In the genomic region with DNA sequence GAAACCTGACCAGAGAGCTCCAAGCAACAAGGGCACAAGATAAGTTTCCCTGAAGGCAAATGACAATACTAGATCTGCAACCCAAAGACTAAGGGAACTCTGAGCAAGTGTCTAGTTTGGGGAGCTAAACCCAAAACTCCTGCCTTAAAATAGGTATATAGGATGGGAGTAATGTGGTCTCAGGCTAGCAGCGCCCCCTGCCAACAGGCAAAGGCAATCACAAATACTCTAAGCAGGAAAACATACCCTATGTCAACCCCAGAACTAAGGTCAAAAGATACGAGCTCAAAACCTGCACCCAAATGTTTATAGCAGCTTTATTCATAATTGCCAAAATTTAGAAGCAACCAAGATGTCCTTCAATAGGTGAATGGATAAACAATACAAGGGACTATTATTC, we compare ENCODE assay signal across 8 cellular contexts.
A peak's percentile ranks its signal among the peaks of the same experiment; 100 is the strongest.
DNase-seq lines count a peak whose midpoint lies in the region; ATAC-seq and TF ChIP-seq lines count a peak whose summit lies in the region.

No MANE protein-coding gene starts in this region.

- no peaks in the 10 kb centered on the region for H3K27me3 Mint-ChIP-seq in activated CD8-positive, alpha-beta T cell treated with anti-CD3 and anti-CD28 coated beads for 36 hours

- no peaks in the 10 kb centered on the region for H3K79me2 ChIP-seq in hepatocyte

- H3K9me3 ChIP-seq in hepatocyte (ENCODE audit: low read depth) (no peaks in the 10 kb centered on the region), thoracic aorta (no peaks in the 10 kb centered on the region)

- peak; percentile 60 for TF ChIP-seq CTCF in activated CD8-positive, alpha-beta T cell treated with anti-CD3 and anti-CD28 coated beads for 36 hours (IDR thresholded peaks at IDR 0.05)
- peak; percentile 45 for TF ChIP-seq CTCF in hepatocyte (IDR thresholded peaks at IDR 0.05; ENCODE audit: poor library complexity)
- TF ChIP-seq CTCF in thoracic aorta (IDR thresholded peaks at IDR 0.05) = peak; percentile 15

- H3K36me3 Mint-ChIP-seq in activated CD8-positive, alpha-beta T cell treated with anti-CD3 and anti-CD28 coated beads for 36 hours (ENCODE audit: low read depth) = peaks cover 2% of the 10 kb centered on the region

- no peaks in the 10 kb centered on the region for H3K4me1 Mint-ChIP-seq in activated CD8-positive, alpha-beta T cell treated with anti-CD3 and anti-CD28 coated beads for 36 hours (ENCODE audit: low read depth)

- intact Hi-C loops in activated CD8-positive, alpha-beta T cell treated with anti-CD3 and anti-CD28 coated beads for 36 hours (cut with micrococcal nuclease) = loop anchor here (10.0 kb wide), 1 partner anchor 499 kb away; no protein-coding TSS in a partner anchor

- no peak overlapping the region for H3K27ac Mint-ChIP-seq in activated CD8-positive, alpha-beta T cell treated with anti-CD3 and anti-CD28 coated beads for 36 hours

- no peak overlapping the region for H3K4me3 ChIP-seq in Jurkat, Clone E6-1 (ENCODE audit: low read length)
- H3K4me3 ChIP-seq in hepatocyte (no peak overlapping the region), thoracic aorta (no peak overlapping the region)

- H3K9me3 Mint-ChIP-seq in activated CD8-positive, alpha-beta T cell treated with anti-CD3 and anti-CD28 coated beads for 36 hours = no peaks in the 10 kb centered on the region

- H3K27ac ChIP-seq in hepatocyte (no peak overlapping the region), thoracic aorta (no peak overlapping the region)

- ATAC-seq in activated CD8-positive, alpha-beta T cell treated with anti-CD3 and anti-CD28 coated beads for 36 hours = no peak
- ATAC-seq in thoracic aorta (ENCODE audit: insufficient number of reproducible peaks, low FRiP score, low read depth) (no peak), HG02678 (IDR thresholded peaks at IDR 0.05; ENCODE audit: unreplicated experiment) (no peak), HG02571 (IDR thresholded peaks at IDR 0.05; ENCODE audit: unreplicated experiment) (no peak)

- no peaks in the 10 kb centered on the region for H3K27me3 ChIP-seq in hepatocyte
- H3K27me3 ChIP-seq in thoracic aorta (replicated peaks; ENCODE audit: insufficient read depth) = no peaks in the 10 kb centered on the region

- H3K36me3 ChIP-seq in hepatocyte (replicated peaks; ENCODE audit: insufficient read depth, low read depth) (no peaks in the 10 kb centered on the region), thoracic aorta (no peaks in the 10 kb centered on the region)

- no peak overlapping the region for H3K4me2 ChIP-seq in hepatocyte

- POLR2A ChIA-PET in activated CD8-positive, alpha-beta T cell treated with anti-CD3 and anti-CD28 coated beads for 36 hours (lab: Charles Lee) = no interaction called here

- peak; percentile 47 for DNase-seq in Daoy (ENCODE audit: low read depth)
- peak; percentile 16 for DNase-seq in Jurkat, Clone E6-1 (ENCODE audit: low read depth, low spot score)
- DNase-seq in activated CD8-positive, alpha-beta T cell treated with anti-CD3 and anti-CD28 coated beads for 36 hours = peak; percentile 33
- peak; percentile 21 for DNase-seq in hepatocyte (ENCODE audit: low spot score)
- DNase-seq in thoracic aorta (ENCODE audit: low spot score) = no peak
- DNase-seq in OCI-M2 (lab: John Stamatoyannopoulos, UW; ENCODE audit: unreplicated experiment) = no peak

- no peak overlapping the region for H2AFZ ChIP-seq in hepatocyte

- WGBS in hepatocyte (ENCODE audit: low lambda C conversion rate, missing lambda C conversion rate) = 32% methylated on average over 2 of the region's 2 CpGs

- no peaks in the 10 kb centered on the region for H4K20me1 ChIP-seq in hepatocyte (ENCODE audit: insufficient read depth, poor library complexity, severe bottlenecking)

- no peak overlapping the region for H3K4me3 Mint-ChIP-seq in activated CD8-positive, alpha-beta T cell treated with anti-CD3 and anti-CD28 coated beads for 36 hours

- H3K9me2 ChIP-seq in hepatocyte (replicated peaks; ENCODE audit: insufficient read depth) = no peaks in the 10 kb centered on the region

- H3K4me1 ChIP-seq in hepatocyte (ENCODE audit: insufficient read depth) (no peaks in the 10 kb centered on the region), thoracic aorta (ENCODE audit: control insufficient read depth in 1 of 2, low read depth in 2 of 2) (no peaks in the 10 kb centered on the region)

- CTCF ChIA-PET in activated CD8-positive, alpha-beta T cell treated with anti-CD3 and anti-CD28 coated beads for 36 hours (lab: Charles Lee) = interaction anchor here (0.6 to 2.1 kb wide), 12 partner anchors 10 to 498 kb away, joined by 3 to 11 read pairs (median 4); no protein-coding TSS in a partner anchor

Comparison
In these comparisons a context has a peak if more than half of its experiments do, and no peak if none do; other contexts are left out.
1. DNase-seq: peak in Daoy (single experiment), Jurkat, Clone E6-1 (single experiment), activated CD8-positive, alpha-beta T cell treated with anti-CD3 and anti-CD28 coated beads for 36 hours (single experiment) and hepatocyte (single experiment); none in thoracic aorta (single experiment) and OCI-M2 (single experiment).
2. Peak in every context shown above with its lines, with median percentiles within 50 percentile points of each other: CTCF ChIP-seq.